ENCODE assay signal across 11 cellular contexts in the genomic region with DNA sequence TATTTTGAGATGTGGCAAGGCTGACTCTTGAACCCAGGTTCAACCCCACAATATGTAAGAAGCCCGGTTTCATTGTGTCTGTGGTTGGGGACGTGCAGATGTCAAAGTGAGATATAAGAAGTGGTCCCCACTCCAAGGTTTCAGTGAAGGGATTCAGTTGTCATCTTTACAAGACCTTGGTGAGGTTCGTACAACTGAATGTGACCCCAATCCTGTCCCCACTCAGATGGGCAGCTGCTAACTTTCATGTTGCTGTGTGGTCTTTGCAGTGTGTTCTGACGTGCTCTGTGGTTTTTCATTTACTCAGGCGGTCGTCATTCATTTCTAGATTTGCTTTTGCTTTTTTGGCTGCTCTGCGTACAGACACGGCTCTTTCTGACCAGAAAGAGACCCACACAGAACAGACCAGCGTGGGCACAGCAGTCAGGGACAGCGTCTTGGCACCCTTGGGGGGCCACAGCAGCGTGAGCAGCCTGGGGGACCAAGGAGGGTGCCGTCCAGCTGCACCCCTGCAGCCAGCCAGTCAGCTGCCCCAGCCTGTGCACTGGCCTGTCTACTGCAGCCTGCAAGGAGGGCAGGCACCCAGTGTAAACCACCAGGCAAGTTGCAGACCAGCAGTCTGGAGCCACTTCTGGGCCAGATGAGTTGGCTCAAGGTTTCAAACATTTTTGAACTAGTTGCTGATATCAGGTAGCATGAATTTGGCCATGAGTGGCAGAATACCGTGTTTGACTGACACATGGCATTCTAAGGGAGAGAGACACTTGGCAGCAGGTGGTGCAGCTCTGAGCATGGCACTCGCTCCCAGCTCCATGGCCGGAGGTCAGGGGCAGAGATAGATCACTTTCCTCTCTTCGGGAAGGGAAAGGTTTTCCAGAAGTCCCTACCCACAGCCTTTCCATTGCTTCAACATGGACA. TPM values are rescaled to one million over a fixed set of nuclear protein-coding genes. Genes with fewer than 3 reads are reported as not detected.
DNase-seq lines count a peak whose midpoint lies in the region; ATAC-seq and TF ChIP-seq lines count a peak whose summit lies in the region.
"Had no signal": no experiment of that assay in that cellular context is flagged by ENCODE, and none has a peak within 500 bp of the region (broad histone marks: within the 10 kb centered on the region; RNA-seq: fewer than 3 reads in every experiment).

No MANE protein-coding gene starts in this region.

- DNase-seq in memory B cell (ENCODE audit: low spot score in 2 of 2), result no peak
- no peak for DNase-seq in NOMO-1 (lab: John Stamatoyannopoulos, UW; ENCODE audit: unreplicated experiment in 2 of 2)
- DNase-seq in stimulated activated CD4-positive, alpha-beta T cell treated with anti-CD3 and anti-CD28 coated beads, Interleukin-4, amount 100 ng/mL, for 4 hours, result no peak
- DNase-seq in dorsolateral prefrontal cortex, result no peak
- DNase-seq in HUDEP-2 (lab: John Stamatoyannopoulos, UW; ENCODE audit: unreplicated experiment in 76 of 76), result no peak
- DNase-seq: activated effector memory CD4-positive, alpha-beta T cell treated with anti-CD3 and anti-CD28 coated beads, Interleukin-2, amount 50 U/mL, for 16 hours had no signal

- H3K27me3 Mint-ChIP-seq in memory B cell, result no peaks in the 10 kb centered on the region

- peak overlapping the region; percentile 86 for H3K27ac Mint-ChIP-seq in memory B cell
- H3K27ac Mint-ChIP-seq: T-helper 1 cell treated with Interleukin-12 subunit alpha and Interleukin-12 subunit beta and Interleukin-4 antibody, amounts not matched to agents 30 μg/mL and 1 μg/mL, for 36 hours had no signal

- H3K36me3 Mint-ChIP-seq in memory B cell, result peaks cover 10% of the 10 kb centered on the region

- peaks cover 0 to 54% (median 0%) of the 10 kb centered on the region in 45 donors for H3K27me3 ChIP-seq in dorsolateral prefrontal cortex

- ATAC-seq in GM18519 (IDR thresholded peaks at IDR 0.05; ENCODE audit: low FRiP score, unreplicated experiment) (peak; percentile 46), GM21529 (IDR thresholded peaks at IDR 0.05; ENCODE audit: unreplicated experiment) (peak; percentile 59), HG03378 (IDR thresholded peaks at IDR 0.05; ENCODE audit: unreplicated experiment) (peak; percentile 53), memory B cell (ENCODE audit: low read depth) (no peak)

- H3K9me3 Mint-ChIP-seq in memory B cell, result no peaks in the 10 kb centered on the region
- H3K9me3 Mint-ChIP-seq: T-helper 1 cell treated with Interleukin-12 subunit alpha and Interleukin-12 subunit beta and Interleukin-4 antibody, amounts not matched to agents 30 μg/mL and 1 μg/mL, for 36 hours had no signal

- no peak overlapping the region for H3K27ac ChIP-seq in dorsolateral prefrontal cortex
- H3K27ac ChIP-seq: parathyroid adenoma had no signal

- TF ChIP-seq CTCF in dorsolateral prefrontal cortex (IDR thresholded peaks at IDR 0.05 in 54 of 56, conservative IDR thresholded peaks at IDR 0.05 in 2 of 56; ENCODE audit: low read depth in 1 of 56, partially characterized antibody in 56 of 56), result no peak

- peaks cover 60% of the 10 kb centered on the region for H3K4me1 Mint-ChIP-seq in memory B cell

- H3K4me3 ChIP-seq in dorsolateral prefrontal cortex, result no peak overlapping the region

- H3K4me3 Mint-ChIP-seq in memory B cell, result peak overlapping the region; percentile 5
- H3K4me3 Mint-ChIP-seq: T-helper 1 cell treated with Interleukin-12 subunit alpha and Interleukin-12 subunit beta and Interleukin-4 antibody, amounts not matched to agents 30 μg/mL and 1 μg/mL, for 36 hours had no signal

- intact Hi-C loops in dorsolateral prefrontal cortex (cut with DNase I), result no loop called here

RNA-seq across cellular contexts. Expression of gene IRF4, which starts 49.4 kb away (rescaled TPM):
- 1 to 10 TPM in 12 of 120 experiments, under 1 TPM in 58, not detected in 50; 0.07 to 2.2 (median 0.44) TPM for total RNA-seq in dorsolateral prefrontal cortex

RNA-seq across cellular contexts. Expression of gene DUSP22, which starts 49.9 kb away (rescaled TPM):
- total RNA-seq in dorsolateral prefrontal cortex, result 10 to 100 TPM; 41.2 to 72.5 (median 53.5) TPM
